ENCODE assay signal across 8 cellular contexts in genomic region chr11:104343578-104343977, GRCh38.
DNase-seq lines count a peak whose midpoint lies in the region; ATAC-seq, FAIRE-seq and TF ChIP-seq lines count a peak whose summit lies in the region.

No MANE protein-coding gene starts in this region.

- POLR2A ChIA-PET in naive thymus-derived CD8-positive, alpha-beta T cell (lab: Charles Lee): no interaction called here

- H3K4me1 Mint-ChIP-seq in chondrocyte (ENCODE audit: low read depth): no peaks in the 10 kb centered on the region
- H3K4me1 Mint-ChIP-seq in naive thymus-derived CD8-positive, alpha-beta T cell: peaks cover 0 to 3% (median 0%) of the 10 kb centered on the region in 4 donors

- peak; percentile 25 for DNase-seq in ACHN
- no peak for DNase-seq in HL-60 (ENCODE audit: low read depth in 1 of 2, low spot score in 1 of 2)
- no peak for DNase-seq in chondrocyte (ENCODE audit: low spot score)
- no peak for DNase-seq in DMS114 treated with DMSO at 0.1 percent for 48 hours (lab: John Stamatoyannopoulos, UW; ENCODE audit: unreplicated experiment)
- DNase-seq in D721Med (ENCODE audit: insufficient read length, low spot score): no peak
- no peak for DNase-seq in activated effector memory CD4-positive, alpha-beta T cell treated with anti-CD3 and anti-CD28 coated beads, Interleukin-2, amount 50 U/mL, for 16 hours
- DNase-seq in naive thymus-derived CD8-positive, alpha-beta T cell: no peak

- in situ Hi-C loops in ACHN (cut with HindIII; ENCODE audit: low pct_ligation_motif_present, low pct_unique_long_range_greater_than_20kb, low sequenced_read_pairs): no loop called here

- H3K27me3 Mint-ChIP-seq in chondrocyte (ENCODE audit: low read depth): peaks cover 1% of the 10 kb centered on the region
- peaks cover 0 to 3% (median 2%) of the 10 kb centered on the region in 5 donors for H3K27me3 Mint-ChIP-seq in naive thymus-derived CD8-positive, alpha-beta T cell

- no peaks in the 10 kb centered on the region for H3K36me3 Mint-ChIP-seq in chondrocyte (ENCODE audit: low read depth)
- H3K36me3 Mint-ChIP-seq in naive thymus-derived CD8-positive, alpha-beta T cell: no peaks in the 10 kb centered on the region

- TF ChIP-seq CTCF in HL-60 (IDR thresholded peaks at IDR 0.05; ENCODE audit: insufficient read depth, low read length) (peak; percentile 17), chondrocyte (IDR thresholded peaks at IDR 0.05) (peak; percentile 64), D721Med (IDR thresholded peaks at IDR 0.05; ENCODE audit: insufficient read depth, missing control alignments) (no peak)

- H3K27ac ChIP-seq in HL-60 (replicated peaks): no peak overlapping the region

- peak; percentile 81 for ATAC-seq in GM18909 (IDR thresholded peaks at IDR 0.05; ENCODE audit: poor library complexity, unreplicated experiment)
- no peak for ATAC-seq in naive thymus-derived CD8-positive, alpha-beta T cell

- peaks cover 2% of the 10 kb centered on the region for H3K27me3 ChIP-seq in HL-60 (ENCODE audit: insufficient read depth, poor library complexity, severe bottlenecking)

- H3K9me3 Mint-ChIP-seq in chondrocyte (ENCODE audit: low read depth): peaks cover 2% of the 10 kb centered on the region
- no peaks in the 10 kb centered on the region for H3K9me3 Mint-ChIP-seq in naive thymus-derived CD8-positive, alpha-beta T cell

- H3K27ac Mint-ChIP-seq in chondrocyte (ENCODE audit: unreplicated experiment): no peak overlapping the region
- H3K27ac Mint-ChIP-seq in naive thymus-derived CD8-positive, alpha-beta T cell: no peak overlapping the region

- no peak overlapping the region for H3K4me3 ChIP-seq in HL-60 (replicated peaks; ENCODE audit: insufficient read depth, low read length)

- FAIRE-seq in D721Med (lab: Jason Lieb, UNC): no peak

- no peak overlapping the region for H3K4me3 Mint-ChIP-seq in chondrocyte (ENCODE audit: unreplicated experiment)
- H3K4me3 Mint-ChIP-seq in naive thymus-derived CD8-positive, alpha-beta T cell: no peak overlapping the region
